Comparison of ENCODE assay signal across 14 cellular contexts in genomic region chr18:3460823-3461398, GRCh38. TPM values are rescaled to one million over a fixed set of nuclear protein-coding genes. Genes with fewer than 3 reads are reported as not detected.
DNase-seq lines count a peak whose midpoint lies in the region; ATAC-seq, FAIRE-seq and TF ChIP-seq lines count a peak whose summit lies in the region.
"Had no signal": no experiment of that assay in that cellular context is flagged by ENCODE, and none has a peak within 500 bp of the region (broad histone marks: within the 10 kb centered on the region; RNA-seq: fewer than 3 reads in every experiment).

No MANE protein-coding gene starts in this region.

- no peak for TF ChIP-seq POLR2A in prostate gland (IDR thresholded peaks at IDR 0.05)

- H3K36me3 Mint-ChIP-seq in CD4-positive, alpha-beta memory T cell: peaks cover 41 to 42% of the 10 kb centered on the region in 2 donors
- H3K36me3 Mint-ChIP-seq in activated T-helper 17 cell treated with anti-CD3 and anti-CD28 coated beads, Interleukin-2, amount 50 U/mL, for 72 hours (ENCODE audit: low read depth): peaks cover 61% of the 10 kb centered on the region
- H3K36me3 Mint-ChIP-seq in natural killer cell treated with Interleukin-12 subunit alpha and Interleukin-12 subunit beta and Interleukin-15 and Interleukin-18, amount 100 ng/mL, for 72 hours: peaks cover 32% of the 10 kb centered on the region

- WGBS in prostate gland: 95% methylated on average over 4 of the region's 4 CpGs

- H3K27me3 Mint-ChIP-seq in CD4-positive, alpha-beta memory T cell: no peaks in the 10 kb centered on the region
- H3K27me3 Mint-ChIP-seq in activated T-helper 17 cell treated with anti-CD3 and anti-CD28 coated beads, Interleukin-2, amount 50 U/mL, for 72 hours: no peaks in the 10 kb centered on the region
- H3K27me3 Mint-ChIP-seq in natural killer cell treated with Interleukin-12 subunit alpha and Interleukin-12 subunit beta and Interleukin-15 and Interleukin-18, amount 100 ng/mL, for 72 hours: no peaks in the 10 kb centered on the region

- POLR2A ChIA-PET in CD4-positive, alpha-beta memory T cell (lab: Charles Lee; ENCODE audit: partially characterized antibody): interaction anchor here (0.6 to 7.9 kb wide), 5 partner anchors 12 to 198 kb away, joined by 3 to 139 read pairs (median 3); partner anchors contain the start of gene TGIF1

- H3K27me3 ChIP-seq in CD4-positive, alpha-beta memory T cell (ENCODE audit: insufficient read depth, low read length): no peaks in the 10 kb centered on the region
- no peaks in the 10 kb centered on the region for H3K27me3 ChIP-seq in prostate gland (replicated peaks; ENCODE audit: insufficient read depth)
- H3K27me3 ChIP-seq: BE2C, SJCRH30 had no signal

- H3K27ac ChIP-seq in CD4-positive, alpha-beta memory T cell (ENCODE audit: low read depth, low read length): no peak overlapping the region
- no peak overlapping the region for H3K27ac ChIP-seq in prostate gland
- H3K27ac ChIP-seq: SJCRH30 had no signal

- TF ChIP-seq CTCF in fibroblast of the aortic adventitia (IDR thresholded peaks at IDR 0.05; ENCODE audit: insufficient read depth, low read length) (no peak), prostate gland (IDR thresholded peaks at IDR 0.05) (no peak)

- H3K36me3 ChIP-seq in CD4-positive, alpha-beta memory T cell (ENCODE audit: insufficient read depth, low read length): peaks cover 18% of the 10 kb centered on the region
- H3K36me3 ChIP-seq in prostate gland: no peaks in the 10 kb centered on the region
- H3K36me3 ChIP-seq: BE2C had no signal

- H3K9me3 Mint-ChIP-seq in CD4-positive, alpha-beta memory T cell: peaks cover 0 to 16% (median 11%) of the 10 kb centered on the region in 8 donors
- no peaks in the 10 kb centered on the region for H3K9me3 Mint-ChIP-seq in activated T-helper 17 cell treated with anti-CD3 and anti-CD28 coated beads, Interleukin-2, amount 50 U/mL, for 72 hours
- peaks cover 2% of the 10 kb centered on the region for H3K9me3 Mint-ChIP-seq in natural killer cell treated with Interleukin-12 subunit alpha and Interleukin-12 subunit beta and Interleukin-15 and Interleukin-18, amount 100 ng/mL, for 72 hours

- no peak for ATAC-seq in activated T-helper 17 cell treated with anti-CD3 and anti-CD28 coated beads, Interleukin-2, amount 50 U/mL, for 72 hours (replicated peaks)
- ATAC-seq in natural killer cell treated with Interleukin-12 subunit alpha and Interleukin-12 subunit beta and Interleukin-15 and Interleukin-18, amount 100 ng/mL, for 72 hours: no peak

- DNase-seq in CD4-positive, alpha-beta memory T cell: no peak
- DNase-seq in fibroblast of the aortic adventitia (ENCODE audit: low read depth): peak; percentile 4
- DNase-seq in prostate gland (ENCODE audit: low spot score): no peak
- no peak for DNase-seq in hippocampal formation (lab: John Stamatoyannopoulos, UW)
- no peak for DNase-seq in natural killer cell treated with Interleukin-12 subunit alpha and Interleukin-12 subunit beta and Interleukin-15 and Interleukin-18, amount 100 ng/mL, for 72 hours (ENCODE audit: low spot score)
- DNase-seq in NCI-H1092 (lab: John Stamatoyannopoulos, UW): no peak
- DNase-seq: BE2C, H7, NCI-H1930, NCI-H446 treated with DMSO at 0.1 percent for 48 hours, NCI-H748 treated with DMSO at 0.1 percent for 48 hours, SJCRH30 had no signal

- peaks cover 28 to 53% (median 36%) of the 10 kb centered on the region in 4 donors for H3K4me1 Mint-ChIP-seq in CD4-positive, alpha-beta memory T cell
- peaks cover 35% of the 10 kb centered on the region for H3K4me1 Mint-ChIP-seq in activated T-helper 17 cell treated with anti-CD3 and anti-CD28 coated beads, Interleukin-2, amount 50 U/mL, for 72 hours
- H3K4me1 Mint-ChIP-seq in natural killer cell treated with Interleukin-12 subunit alpha and Interleukin-12 subunit beta and Interleukin-15 and Interleukin-18, amount 100 ng/mL, for 72 hours (ENCODE audit: low read depth in 2 of 2): peaks cover 15 to 24% of the 10 kb centered on the region in 2 donors

- FAIRE-seq in G401.6 (lab: Jason Lieb, UNC): peak; percentile 11

- no peak overlapping the region for H3K4me3 ChIP-seq in CD4-positive, alpha-beta memory T cell (ENCODE audit: low read length in 2 of 2)
- no peak overlapping the region for H3K4me3 ChIP-seq in fibroblast of the aortic adventitia (ENCODE audit: low read depth, low read length)
- H3K4me3 ChIP-seq in prostate gland: no peak overlapping the region
- H3K4me3 ChIP-seq: SJCRH30 had no signal

- intact Hi-C loops in CD4-positive, alpha-beta memory T cell (cut with micrococcal nuclease): no loop called here
- intact Hi-C loops in prostate gland (cut with DNase I): no loop called here

- CTCF ChIA-PET in CD4-positive, alpha-beta memory T cell (lab: Charles Lee; ENCODE audit: partially characterized antibody): interaction anchor here (1.2 to 7.8 kb wide), 10 partner anchors 8 to 205 kb away, joined by 3 to 46 read pairs (median 5); no protein-coding TSS in a partner anchor

- peak overlapping the region in 1 of 8 donors; percentile 2 for H3K4me3 Mint-ChIP-seq in CD4-positive, alpha-beta memory T cell
- H3K4me3 Mint-ChIP-seq in activated T-helper 17 cell treated with anti-CD3 and anti-CD28 coated beads, Interleukin-2, amount 50 U/mL, for 72 hours: peak overlapping the region; percentile 11
- H3K4me3 Mint-ChIP-seq in natural killer cell treated with Interleukin-12 subunit alpha and Interleukin-12 subunit beta and Interleukin-15 and Interleukin-18, amount 100 ng/mL, for 72 hours: no peak overlapping the region

- peak overlapping the region in 4 of 7 donors; percentile 10 to 81 (median 49) for H3K27ac Mint-ChIP-seq in CD4-positive, alpha-beta memory T cell
- H3K27ac Mint-ChIP-seq in activated T-helper 17 cell treated with anti-CD3 and anti-CD28 coated beads, Interleukin-2, amount 50 U/mL, for 72 hours: no peak overlapping the region
- peak overlapping the region in 1 of 2 donors; percentile 22 for H3K27ac Mint-ChIP-seq in natural killer cell treated with Interleukin-12 subunit alpha and Interleukin-12 subunit beta and Interleukin-15 and Interleukin-18, amount 100 ng/mL, for 72 hours

- no peaks in the 10 kb centered on the region for H3K9me3 ChIP-seq in CD4-positive, alpha-beta memory T cell (ENCODE audit: control insufficient read depth in 1 of 2, low read length in 2 of 2)
- no peaks in the 10 kb centered on the region for H3K9me3 ChIP-seq in prostate gland
- H3K9me3 ChIP-seq: BE2C, SJCRH30 had no signal

- peaks cover 41% of the 10 kb centered on the region for H3K4me1 ChIP-seq in CD4-positive, alpha-beta memory T cell (ENCODE audit: insufficient read depth, low read length)
- peaks cover 22% of the 10 kb centered on the region for H3K4me1 ChIP-seq in prostate gland (replicated peaks)
- H3K4me1 ChIP-seq: BE2C, SJCRH30 had no signal

RNA-seq across cellular contexts. Expression of gene TGIF1, which starts 10.9 kb away (rescaled TPM):
- total RNA-seq in CD4-positive, alpha-beta memory T cell: 10 to 100 TPM; 90.0 to 95.1 TPM
- 10 to 100 TPM; 69.6 to 85.8 TPM for polyA plus RNA-seq in CD4-positive, alpha-beta memory T cell
- 10 to 100 TPM; 18.6 to 86.1 TPM for total RNA-seq in activated T-helper 17 cell treated with anti-CD3 and anti-CD28 coated beads, Interleukin-2, amount 50 U/mL, for 72 hours
- total RNA-seq in fibroblast of the aortic adventitia (ENCODE audit: low replicate concordance) (68.4 and 106 TPM in 2 replicates), prostate gland (100 to 1,000 TPM; 124 to 151 TPM)
- total RNA-seq in natural killer cell treated with Interleukin-12 subunit alpha and Interleukin-12 subunit beta and Interleukin-15 and Interleukin-18, amount 100 ng/mL, for 72 hours: 10 to 100 TPM; 12.5 to 24.5 TPM
